ENCODE assay signal across 8 cellular contexts in the genomic region with DNA sequence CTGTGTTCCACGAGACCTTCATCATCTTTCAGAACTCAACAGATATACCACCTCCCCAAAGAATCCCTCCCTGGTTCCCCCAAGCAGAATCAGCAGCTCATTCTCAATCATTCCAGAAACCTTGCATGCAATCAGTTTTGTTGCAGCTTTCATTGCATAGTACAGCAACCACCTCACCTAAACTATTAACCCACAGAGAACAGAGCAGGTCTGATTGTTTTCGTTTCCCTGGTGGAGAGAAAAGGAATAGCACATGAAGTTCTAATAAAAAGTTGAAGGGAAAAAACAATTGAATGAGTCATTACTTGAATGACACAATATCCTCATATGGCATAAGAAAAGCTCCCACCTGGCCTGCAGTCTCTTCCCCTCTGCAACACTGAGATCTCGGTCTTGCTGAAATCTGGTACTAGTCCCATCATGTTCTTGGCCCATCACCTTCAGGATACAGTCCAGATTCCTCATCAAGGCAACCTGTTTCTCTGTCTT.
DNase-seq lines count a peak whose midpoint lies in the region; ATAC-seq, FAIRE-seq and TF ChIP-seq lines count a peak whose summit lies in the region.
"Had no signal": no experiment of that assay in that cellular context is flagged by ENCODE, and none has a peak within 500 bp of the region (broad histone marks: within the 10 kb centered on the region; RNA-seq: fewer than 3 reads in every experiment).

No MANE protein-coding gene starts in this region.

- H2AFZ ChIP-seq in MM.1S (ENCODE audit: low read length), result no peak overlapping the region

- no peaks in the 10 kb centered on the region for H3K79me2 ChIP-seq in MM.1S (ENCODE audit: low read length)

- H3K9me3 ChIP-seq in MM.1S (replicated peaks; ENCODE audit: insufficient read depth, low read length) (no peaks in the 10 kb centered on the region), psoas muscle (peaks cover 8% of the 10 kb centered on the region)

- H3K36me3 ChIP-seq in MM.1S (replicated peaks; ENCODE audit: insufficient read depth, low read length) (no peaks in the 10 kb centered on the region), bronchial epithelial cell (ENCODE audit: control insufficient read depth, insufficient read depth, low read length) (no peaks in the 10 kb centered on the region), psoas muscle (ENCODE audit: insufficient read depth in 1 of 2, low read depth in 1 of 2) (no peaks in the 10 kb centered on the region)

- no peak for FAIRE-seq in bronchial epithelial cell (lab: Jason Lieb, UNC)

- TF ChIP-seq CTCF in GM12872 (IDR thresholded peaks at IDR 0.05; ENCODE audit: insufficient read depth, low read depth, low read length), result peak; percentile 43; the same call in 1 of the 3 replicates
- peak; percentile 39 for TF ChIP-seq CTCF in MM.1S (IDR thresholded peaks at IDR 0.05; ENCODE audit: low read length)
- TF ChIP-seq CTCF in bronchial epithelial cell (IDR thresholded peaks at IDR 0.05; ENCODE audit: insufficient read depth, low read length, severe bottlenecking), result peak; percentile 37
- TF ChIP-seq CTCF in psoas muscle (IDR thresholded peaks at IDR 0.05), result peak; percentile 26

- intact Hi-C loops in psoas muscle (cut with DNase I), result no loop called here

- no peak overlapping the region for H3K4me3 ChIP-seq in MM.1S (ENCODE audit: low read length)
- no peak overlapping the region for H3K4me3 ChIP-seq in bronchial epithelial cell (ENCODE audit: low read depth, low read length)
- H3K4me3 ChIP-seq in psoas muscle, result no peak overlapping the region

- no peaks in the 10 kb centered on the region for H3K9me2 ChIP-seq in MM.1S (replicated peaks; ENCODE audit: insufficient read depth, low read length)

- no peak overlapping the region for H3K4me2 ChIP-seq in MM.1S (ENCODE audit: low read depth, low read length)

- ATAC-seq in psoas muscle (no peak), GM19035 (IDR thresholded peaks at IDR 0.05; ENCODE audit: unreplicated experiment) (no peak)

- H3F3A ChIP-seq in MM.1S (ENCODE audit: insufficient read depth, low read length), result no peaks in the 10 kb centered on the region

- H3K27ac ChIP-seq in MM.1S (ENCODE audit: low read length) (no peak overlapping the region), psoas muscle (no peak overlapping the region)

- DNase-seq in MM.1S (no peak), bronchial epithelial cell (ENCODE audit: low read depth) (peak; percentile 88), psoas muscle (no peak), NCI-H146 (lab: John Stamatoyannopoulos, UW) (no peak), NCI-H1105 treated with DMSO at 0.1 percent for 48 hours (lab: John Stamatoyannopoulos, UW) (no peak)
- DNase-seq: activated B cell treated with CpG ODN at 0.5 μM for 24 hours had no signal

- 59 to 71% (median 68%) methylated on average over 3 of the region's 3 CpGs for WGBS in psoas muscle, 3 donors

- H4K20me1 ChIP-seq in MM.1S (ENCODE audit: insufficient read depth, low read length), result no peaks in the 10 kb centered on the region

- H3K27me3 ChIP-seq in MM.1S (replicated peaks; ENCODE audit: insufficient read depth, low read length) (no peaks in the 10 kb centered on the region), bronchial epithelial cell (ENCODE audit: control insufficient read depth, insufficient read depth, low read length) (no peaks in the 10 kb centered on the region), psoas muscle (ENCODE audit: insufficient read depth in 3 of 3, low read length in 2 of 3) (no peaks in the 10 kb centered on the region)

- no peak overlapping the region for H3K9ac ChIP-seq in MM.1S (ENCODE audit: low read length)

- H3K4me1 ChIP-seq in MM.1S (ENCODE audit: low read length), result no peaks in the 10 kb centered on the region
- H3K4me1 ChIP-seq in psoas muscle, result no peaks in the 10 kb centered on the region
